ENCODE assay signal across 8 cellular contexts in the genomic region with DNA sequence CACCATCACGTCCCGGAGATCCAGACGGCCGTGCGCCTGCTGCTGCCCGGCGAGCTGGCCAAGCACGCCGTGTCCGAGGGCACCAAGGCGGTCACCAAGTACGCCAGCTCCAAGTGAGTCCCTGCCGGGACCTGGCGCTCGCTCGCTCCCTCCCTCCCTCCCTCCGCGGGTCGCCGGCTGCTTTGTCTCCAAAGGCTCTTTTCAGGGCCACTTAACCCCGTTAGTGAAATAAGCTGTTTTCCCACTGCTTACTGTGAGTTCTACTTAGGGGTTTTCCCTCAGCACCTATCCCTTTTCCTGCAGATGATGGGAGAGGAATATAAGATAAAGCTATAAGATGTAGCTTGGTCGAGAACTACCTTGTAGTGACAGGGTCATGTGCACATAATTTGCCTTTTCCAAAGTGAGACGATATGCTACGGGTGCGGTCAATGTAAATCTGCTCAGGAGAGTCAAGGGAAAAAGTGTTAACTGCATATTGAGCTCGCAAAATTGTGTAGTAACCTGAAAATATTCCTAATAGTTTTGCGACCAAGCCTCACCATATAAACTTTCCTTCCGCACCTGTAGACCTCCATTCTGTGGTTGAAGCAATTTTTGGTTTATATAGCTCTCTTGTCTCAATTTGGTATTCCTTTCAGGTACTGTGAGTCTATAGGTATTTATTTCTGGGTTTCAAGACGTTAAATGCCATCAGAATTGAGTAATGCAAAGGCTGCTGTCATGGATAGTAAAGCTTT. TPM values are rescaled to one million over a fixed set of nuclear protein-coding genes. Genes with fewer than 3 reads are reported as not detected.
DNase-seq lines count a peak whose midpoint lies in the region; ATAC-seq, FAIRE-seq and TF ChIP-seq lines count a peak whose summit lies in the region.

No MANE protein-coding gene starts in this region.

- no peaks in the 10 kb centered on the region for H3K27me3 ChIP-seq in esophagus muscularis mucosa
- H3K27me3 ChIP-seq in ovary = no peaks in the 10 kb centered on the region

- peaks cover 15 to 33% (median 31%) of the 10 kb centered on the region in 4 donors for H3K4me1 ChIP-seq in esophagus muscularis mucosa
- peaks cover 5% of the 10 kb centered on the region for H3K4me1 ChIP-seq in ovary (ENCODE audit: insufficient read depth)

- no peak for TF ChIP-seq EP300 in esophagus muscularis mucosa (IDR thresholded peaks at IDR 0.05)
- TF ChIP-seq EP300 in ovary (IDR thresholded peaks at IDR 0.05) = no peak

- ATAC-seq in HG02623 (IDR thresholded peaks at IDR 0.05; ENCODE audit: unreplicated experiment) (no peak), GM21381 (IDR thresholded peaks at IDR 0.05; ENCODE audit: unreplicated experiment) (no peak)

- 9% methylated on average over 9 of the region's 29 CpGs for WGBS in esophagus muscularis mucosa
- WGBS in ovary, 3 donors = 5 to 8% (median 6%) methylated on average over 13 to 18 of the region's 29 CpGs

- no peak for FAIRE-seq in GM12892 (lab: Jason Lieb, UNC)

- H3K9me3 ChIP-seq in esophagus muscularis mucosa (no peaks in the 10 kb centered on the region), ovary (no peaks in the 10 kb centered on the region)

- no peak for DNase-seq in GM12892 (ENCODE audit: insufficient read length)
- DNase-seq in SK-N-DZ (ENCODE audit: low spot score) = peak; percentile 12
- DNase-seq in esophagus muscularis mucosa (ENCODE audit: extremely low spot score) = no peak
- peak in 1 of 5 donors; percentile 9 for DNase-seq in ovary
- no peak for DNase-seq in activated CD8-positive, alpha-beta memory T cell treated with anti-CD3 and anti-CD28 coated beads, Interleukin-2, amount 50 U/mL, for 48 hours
- no peak for DNase-seq in foreskin melanocyte

- no peak for TF ChIP-seq CTCF in esophagus muscularis mucosa (IDR thresholded peaks at IDR 0.05)
- no peak for TF ChIP-seq CTCF in ovary (IDR thresholded peaks at IDR 0.05)

- H3K4me3 ChIP-seq in esophagus muscularis mucosa = peak overlapping the region; percentile 54 to 64 (median 58)
- peak overlapping the region; percentile 52 for H3K4me3 ChIP-seq in ovary

- peak overlapping the region; percentile 79 to 86 (median 84) for H3K27ac ChIP-seq in esophagus muscularis mucosa (replicated peaks in 1 of 4)
- no peak overlapping the region for H3K27ac ChIP-seq in ovary

- peaks cover 0 to 4% (median 0%) of the 10 kb centered on the region in 4 donors for H3K36me3 ChIP-seq in esophagus muscularis mucosa
- no peaks in the 10 kb centered on the region for H3K36me3 ChIP-seq in ovary

- TF ChIP-seq POLR2A in GM12892 (IDR thresholded peaks at IDR 0.05; ENCODE audit: low read depth, low read length) (peak; percentile 25; the same call in 1 of the 2 replicates), esophagus muscularis mucosa (IDR thresholded peaks at IDR 0.05; ENCODE audit: low read depth) (no peak), ovary (IDR thresholded peaks at IDR 0.05) (no peak)

- intact Hi-C loops in esophagus muscularis mucosa (cut with DNase I) = no loop called here
- intact Hi-C loops in ovary (cut with DNase I) = no loop called here

RNA-seq across cellular contexts. Expression of a gene that starts 55.9 kb away (rescaled TPM):
- 16.0 TPM for polyA plus RNA-seq in GM12892 (2012; ENCODE audit: missing spikeins)
- polyA plus RNA-seq in SK-N-DZ (2014; cell fraction: cytosol; rRNA removed) = 32.8 and 33.7 TPM in 2 replicates
- 37.5 and 43.6 TPM in 2 replicates for polyA plus RNA-seq in SK-N-DZ (2014; cell fraction: nucleus; rRNA removed)
- total RNA-seq in esophagus muscularis mucosa = 10 to 100 TPM; 31.1 to 45.8 (median 41.6) TPM
- total RNA-seq in ovary = 10 to 100 TPM; 11.6 to 36.5 (median 16.1) TPM
- 10 to 100 TPM; 13.6 to 30.1 TPM for polyA plus RNA-seq in ovary

Comparison
In these comparisons a context has a peak if more than half of its experiments do, and no peak if none do; other contexts are left out.
1. H3K27ac ChIP-seq: peak in esophagus muscularis mucosa (4 of 4); none in ovary (0 of 2).